Comparison of ENCODE assay signal across 25 cellular contexts in the genomic region with DNA sequence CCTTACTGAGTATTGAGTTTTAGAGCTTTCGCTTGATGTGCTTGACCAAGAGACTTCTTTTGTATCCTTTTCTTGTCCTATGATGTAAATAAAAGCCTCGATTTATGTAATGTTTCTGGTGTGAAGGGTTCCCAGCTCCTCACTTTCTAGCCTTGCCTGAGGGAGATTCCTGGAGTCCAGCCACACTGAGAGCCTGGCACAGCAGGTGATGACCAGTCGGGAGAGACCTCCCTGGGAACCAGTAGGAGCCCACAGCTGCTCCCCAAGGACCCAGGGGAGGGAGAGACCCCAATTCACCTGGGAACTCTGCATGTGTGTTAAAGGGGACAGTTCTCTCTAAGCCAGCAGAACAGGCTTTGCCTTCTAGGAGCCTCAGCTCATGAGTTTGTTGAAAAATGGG. TPM values are rescaled to one million over a fixed set of nuclear protein-coding genes. Genes with fewer than 3 reads are reported as not detected.
A peak's percentile ranks its signal among the peaks of the same experiment; 100 is the strongest.
DNase-seq lines count a peak whose midpoint lies in the region; ATAC-seq and TF ChIP-seq lines count a peak whose summit lies in the region.
"Had no signal": no experiment of that assay in that cellular context is flagged by ENCODE, and none has a peak within 500 bp of the region (broad histone marks: within the 10 kb centered on the region; RNA-seq: fewer than 3 reads in every experiment).

No MANE protein-coding gene starts in this region.

- no peak overlapping the region for H2BK120ac ChIP-seq in H9 (ENCODE audit: low read depth, low read length, poor library complexity, severe bottlenecking)

- H3K4me2 ChIP-seq in H9 (ENCODE audit: insufficient read depth, insufficient read length, low read length) = no peak overlapping the region

- WGBS in H9 (ENCODE audit: extremely low coverage, insufficient read length, low lambda C conversion rate) = no CpG with 5 or more reads among the region's 3 CpGs
- WGBS in liver = 42% methylated on average over 3 of the region's 3 CpGs

- no peak overlapping the region for H3K56ac ChIP-seq in H9 (ENCODE audit: insufficient read length, low read depth, low read length)

- no peak for TF ChIP-seq RAD21 in liver (IDR thresholded peaks at IDR 0.05)

- H3K4me3 ChIP-seq in dorsolateral prefrontal cortex (no peak overlapping the region), liver (ENCODE audit: low read depth in 1 of 3, low read length in 3 of 3) (no peak overlapping the region)
- H3K4me3 ChIP-seq: A549, GM12878, MG63, Peyer's patch had no signal

- H3K36me3 Mint-ChIP-seq in H9 (ENCODE audit: insufficient read depth in 1 of 3, low read depth in 3 of 3) (peaks cover 0 to 3% (median 0%) of the 10 kb centered on the region in 3 experiments; a peak in 2 of 7 replicates), HFFc6 (ENCODE audit: low read depth) (no peaks in the 10 kb centered on the region)
- H3K36me3 Mint-ChIP-seq: CD8-positive, alpha-beta T cell had no signal

- ATAC-seq in HG02763 (IDR thresholded peaks at IDR 0.05; ENCODE audit: unreplicated experiment) = no peak
- ATAC-seq: A549; CD8-positive, alpha-beta T cell; GM12878; SK-N-SH treated with all-trans-retinoic acid at 6 μM for 48 hours had no signal

- no peak overlapping the region for H2BK12ac ChIP-seq in H9 (ENCODE audit: insufficient read length, low read depth, low read length)

- H3K27me3 Mint-ChIP-seq in H9 (ENCODE audit: low read depth) = no peaks in the 10 kb centered on the region
- no peaks in the 10 kb centered on the region; the same call in 1 of the 2 replicates for H3K27me3 Mint-ChIP-seq in HFFc6 (ENCODE audit: insufficient read depth)

- no peak overlapping the region for H4K8ac ChIP-seq in H9 (replicated peaks; ENCODE audit: insufficient read length, low read depth, low read length)

- H3K4ac ChIP-seq in H9 (ENCODE audit: low read depth, low read length) = no peak overlapping the region

- H3K9me3 Mint-ChIP-seq in H9 = no peaks in the 10 kb centered on the region
- H3K9me3 Mint-ChIP-seq in HFFc6 = no peaks in the 10 kb centered on the region
- H3K9me3 Mint-ChIP-seq: CD8-positive, alpha-beta T cell had no signal

- no peak overlapping the region for H3K18ac ChIP-seq in H9 (ENCODE audit: insufficient read length, low read depth, low read length)

- no peak overlapping the region for H4K5ac ChIP-seq in H9 (ENCODE audit: insufficient read length, low read depth, low read length)

- no peak for TF ChIP-seq CTCF in H9 (conservative IDR thresholded peaks at IDR 0.05)
- no peak for TF ChIP-seq CTCF in dorsolateral prefrontal cortex (IDR thresholded peaks at IDR 0.05 in 54 of 56, conservative IDR thresholded peaks at IDR 0.05 in 2 of 56; ENCODE audit: low read depth in 1 of 56, partially characterized antibody in 56 of 56)
- no peak for TF ChIP-seq CTCF in liver (IDR thresholded peaks at IDR 0.05; ENCODE audit: low read depth, low read length, missing input control)
- TF ChIP-seq CTCF in HFFc6 (IDR thresholded peaks at IDR 0.05) = no peak

- intact Hi-C loops in dorsolateral prefrontal cortex (cut with DNase I) = no loop called here

- H3K4me3 Mint-ChIP-seq in H9 (no peak overlapping the region), HFFc6 (no peak overlapping the region)
- H3K4me3 Mint-ChIP-seq: CD8-positive, alpha-beta T cell had no signal

- H4K91ac ChIP-seq in H9 (ENCODE audit: insufficient read length, low read depth, low read length) = no peak overlapping the region

- H2BK15ac ChIP-seq in H9 (ENCODE audit: low read depth, low read length) = no peak overlapping the region

- no peak for DNase-seq in H9
- no peak for DNase-seq in dorsolateral prefrontal cortex
- DNase-seq in SIG-M5 (lab: John Stamatoyannopoulos, UW) = no peak
- DNase-seq in HFFc6 = no peak
- DNase-seq in OCI-M2 (lab: John Stamatoyannopoulos, UW; ENCODE audit: unreplicated experiment) = no peak
- DNase-seq: AML-193; CD8-positive, alpha-beta T cell; GDM1; GOT3; HCEC 1CT; Kasumi-1; MG63; NCI-H1105 treated with DMSO at 0.1 percent for 48 hours; NCI-H146; NCI-H1930; NCI-H446 treated with DMSO at 0.1 percent for 48 hours; NCI-H526 treated with DMSO at 0.1 percent for 48 hours; Peyer's patch; SHP77 treated with DMSO at 0.1 percent for 48 hours had no signal

- H3K27ac Mint-ChIP-seq in H9 (peak overlapping the region in 2 of 3 experiments; percentile 12 to 18; a peak in 1 of 7 replicates), HFFc6 (no peak overlapping the region)
- H3K27ac Mint-ChIP-seq: CD8-positive, alpha-beta T cell had no signal

- H2BK20ac ChIP-seq in H9 (ENCODE audit: low read depth, low read length, poor library complexity, severe bottlenecking) = no peak overlapping the region

- H3K36me3 ChIP-seq in liver (ENCODE audit: control insufficient read depth in 4 of 4, insufficient read depth in 3 of 4, low read depth in 1 of 4, low read length in 3 of 4) = peaks cover 0 to 20% (median 8%) of the 10 kb centered on the region in 4 donors
- H3K36me3 ChIP-seq: MG63 had no signal

- H3K23ac ChIP-seq in H9 (ENCODE audit: insufficient read length, low read depth, low read length) = no peak overlapping the region

- H3K4me1 Mint-ChIP-seq in H9 (peaks cover 25 to 27% of the 10 kb centered on the region in 2 experiments), HFFc6 (ENCODE audit: low read depth) (peaks cover 6% of the 10 kb centered on the region; the same call in 1 of the 2 replicates)

- no peak overlapping the region for H2BK5ac ChIP-seq in H9 (ENCODE audit: insufficient read length, low read length)

- H3T11ph ChIP-seq in H9 (ENCODE audit: low read length) = no peak overlapping the region

- no peak overlapping the region for H3K27ac ChIP-seq in H9 (ENCODE audit: insufficient read length, low read depth, low read length)
- peak overlapping the region in 37 of 59 donors; percentile 11 to 88 (median 48) for H3K27ac ChIP-seq in dorsolateral prefrontal cortex
- H3K27ac ChIP-seq in liver (ENCODE audit: low read depth in 1 of 2, low read length in 2 of 2) = peak overlapping the region; percentile 59 to 69
- H3K27ac ChIP-seq: Peyer's patch had no signal

- no peaks in the 10 kb centered on the region for H3K9me3 ChIP-seq in H9 (ENCODE audit: control insufficient read depth, low read depth, low read length)
- no peaks in the 10 kb centered on the region for H3K9me3 ChIP-seq in liver (ENCODE audit: control insufficient read depth in 4 of 4, low read length in 3 of 4)
- H3K9me3 ChIP-seq: Caco-2, MG63, Peyer's patch had no signal

- no peaks in the 10 kb centered on the region for H3K27me3 ChIP-seq in H9 (ENCODE audit: insufficient read depth, low read length)
- H3K27me3 ChIP-seq in dorsolateral prefrontal cortex = no peaks in the 10 kb centered on the region
- no peaks in the 10 kb centered on the region for H3K27me3 ChIP-seq in liver (ENCODE audit: control insufficient read depth in 4 of 4, insufficient read depth in 4 of 4, low read length in 3 of 4)
- H3K27me3 ChIP-seq: MG63, Peyer's patch had no signal

- no peak overlapping the region for H2AK5ac ChIP-seq in H9 (ENCODE audit: insufficient read length, low read length)

- no peaks in the 10 kb centered on the region for H4K20me1 ChIP-seq in H9 (ENCODE audit: control insufficient read depth, insufficient read depth, insufficient read length)

- H3K9ac ChIP-seq in H9 (ENCODE audit: extremely low read depth, insufficient read length, low read length) = no peak overlapping the region
- H3K9ac ChIP-seq in liver (ENCODE audit: low read depth in 1 of 2, low read length in 2 of 2) = no peak overlapping the region

- no peaks in the 10 kb centered on the region for H3K79me1 ChIP-seq in H9 (ENCODE audit: insufficient read depth, low read depth, low read length, poor library complexity, severe bottlenecking)

- H3K14ac ChIP-seq in H9 (ENCODE audit: insufficient read depth, low read length) = no peak overlapping the region

- no peaks in the 10 kb centered on the region for H3K79me2 ChIP-seq in H9 (ENCODE audit: insufficient read depth, low read length)

- H3K23me2 ChIP-seq in H9 (ENCODE audit: insufficient read length, low read depth, low read length, poor library complexity, severe bottlenecking) = no peaks in the 10 kb centered on the region

- H3K4me1 ChIP-seq in H9 (ENCODE audit: insufficient read depth, low read length) (no peaks in the 10 kb centered on the region), liver (ENCODE audit: control insufficient read depth in 4 of 4, insufficient read depth in 4 of 4, low read length in 3 of 4) (peaks cover 3 to 34% (median 26%) of the 10 kb centered on the region in 4 donors)

- H2AFZ ChIP-seq in H9 (ENCODE audit: low read length) = no peak overlapping the region

TF ChIP-seq in liver, 16 proteins besides CTCF, POLR2A, EP300 and RAD21 (continues in another document):
- TF ChIP-seq REST (IDR thresholded peaks at IDR 0.05) (no peak), NR2F2 (IDR thresholded peaks at IDR 0.05) (no peak)

RNA-seq across cellular contexts. Expression of gene C1orf115, which starts 8.9 kb away (rescaled TPM):
- total RNA-seq in H9 (2021) (6.0 and 7.3 TPM in 2 replicates), dorsolateral prefrontal cortex (100 to 1,000 TPM in 22 of 120 experiments, 10 to 100 TPM in 98; 19.7 to 154 (median 80.6) TPM), liver (10 to 100 TPM; 29.6 to 56.6 TPM)
- 10 to 100 TPM; 37.3 to 43.7 TPM for polyA plus RNA-seq in liver
- under 1 TPM; 0.08 to 0.50 (median 0.19) TPM for total RNA-seq in HFFc6 (2021; fragmentation: NEBNext Ultra II Directional; extraction: Animal tissue kit (Norgen Biotek cat#: 25700))

RNA-seq across cellular contexts. Expression of gene MTARC2, which starts 49.1 kb away (rescaled TPM):
- 4.2 and 7.7 TPM in 2 replicates for total RNA-seq in H9 (2021)
- 10 to 100 TPM; 14.6 to 48.4 (median 28.4) TPM for total RNA-seq in dorsolateral prefrontal cortex
- total RNA-seq in liver = 10 to 100 TPM; 24.9 to 96.1 TPM
- 10 to 100 TPM; 65.4 to 77.5 TPM for polyA plus RNA-seq in liver
- total RNA-seq in HFFc6 (2021; fragmentation: NEBNext Ultra II Directional; extraction: Animal tissue kit (Norgen Biotek cat#: 25700)) = 1 to 10 TPM; 3.2 to 5.2 (median 3.8) TPM
- total RNA-seq: CD8-positive, alpha-beta T cell had no signal
